ENCODE assay signal across 23 cellular contexts in genomic region chr7:47239034-47239433, GRCh38.
DNase-seq lines count a peak whose midpoint lies in the region; ATAC-seq and TF ChIP-seq lines count a peak whose summit lies in the region.
"Had no signal": no experiment of that assay in that cellular context is flagged by ENCODE, and none has a peak within 500 bp of the region (broad histone marks: within the 10 kb centered on the region; RNA-seq: fewer than 3 reads in every experiment).

No MANE protein-coding gene starts in this region.

- BruUV-seq in mammary epithelial cell (replicated peaks; lab: Mats Ljungman, UMichigan), result no TSS peak

- peak overlapping the region; percentile 60 to 76 for H3K27ac ChIP-seq in breast epithelium
- no peak overlapping the region for H3K27ac ChIP-seq in mammary epithelial cell (ENCODE audit: insufficient read depth, low read depth, low read length)
- H3K27ac ChIP-seq in gastroesophageal sphincter, result peak overlapping the region in 3 of 4 donors; percentile 50 to 60 (median 59)
- H3K27ac ChIP-seq in ovary, result peak overlapping the region in 1 of 2 donors; percentile 70
- H3K27ac ChIP-seq in uterus, result peak overlapping the region; percentile 80 to 81
- H3K27ac ChIP-seq: 22Rv1, C4-2B, HL-60, KMS-11 had no signal

- TF ChIP-seq POLR2A in breast epithelium (IDR thresholded peaks at IDR 0.05), result no peak
- TF ChIP-seq POLR2A in gastroesophageal sphincter (IDR thresholded peaks at IDR 0.05), result no peak
- TF ChIP-seq POLR2A in ovary (IDR thresholded peaks at IDR 0.05), result no peak
- TF ChIP-seq POLR2A in uterus (IDR thresholded peaks at IDR 0.05), result no peak
- no peak for TF ChIP-seq POLR2A in erythroblast (IDR thresholded peaks at IDR 0.05; ENCODE audit: low read length)

- H4K20me1 ChIP-seq in mammary epithelial cell (ENCODE audit: insufficient read depth, low read length), result no peaks in the 10 kb centered on the region

- WGBS in mammary epithelial cell (ENCODE audit: low coverage, missing lambda C conversion rate), result 81% methylated on average over 6 of the region's 7 CpGs
- WGBS in gastroesophageal sphincter (ENCODE audit: low coverage in 1 of 2), 2 donors, result no CpG with 5 or more reads among the region's 7 CpGs
- 76 to 82% (median 82%) methylated on average over 7 of the region's 7 CpGs for WGBS in ovary, 3 donors

- no peak overlapping the region for H3K4me3 ChIP-seq in breast epithelium
- no peak overlapping the region for H3K4me3 ChIP-seq in mammary epithelial cell (replicated peaks in 1 of 3; ENCODE audit: insufficient read depth in 1 of 3, low read depth in 2 of 3, low read length in 3 of 3)
- no peak overlapping the region for H3K4me3 ChIP-seq in gastroesophageal sphincter
- no peak overlapping the region for H3K4me3 ChIP-seq in ovary
- H3K4me3 ChIP-seq in uterus, result no peak overlapping the region
- H3K4me3 ChIP-seq: GM12878 had no signal

- ATAC-seq in gastroesophageal sphincter, result no peak
- ATAC-seq: CD8-positive, alpha-beta T cell; GM12878; HCT116 had no signal

- TF ChIP-seq EP300 in gastroesophageal sphincter (IDR thresholded peaks at IDR 0.05), result no peak
- no peak for TF ChIP-seq EP300 in ovary (IDR thresholded peaks at IDR 0.05)

- H3K36me3 ChIP-seq in breast epithelium (no peaks in the 10 kb centered on the region), mammary epithelial cell (ENCODE audit: insufficient read depth, low read length) (no peaks in the 10 kb centered on the region), gastroesophageal sphincter (no peaks in the 10 kb centered on the region), ovary (no peaks in the 10 kb centered on the region), uterus (no peaks in the 10 kb centered on the region)

- no peaks in the 10 kb centered on the region for H3K79me2 ChIP-seq in mammary epithelial cell (ENCODE audit: insufficient read depth, low read length)

- TF ChIP-seq CTCF in breast epithelium (IDR thresholded peaks at IDR 0.05) (no peak), mammary epithelial cell (conservative IDR thresholded peaks at IDR 0.05 in 1 of 2, IDR thresholded peaks at IDR 0.05 in 1 of 2; ENCODE audit: extremely low read depth in 1 of 2, insufficient read depth in 1 of 2, low read depth in 1 of 2, low read length in 2 of 2) (no peak), gastroesophageal sphincter (IDR thresholded peaks at IDR 0.05) (no peak), ovary (IDR thresholded peaks at IDR 0.05) (no peak), uterus (IDR thresholded peaks at IDR 0.05) (no peak)

- H3K4me2 ChIP-seq in mammary epithelial cell (ENCODE audit: insufficient read depth, low read depth, low read length), result no peak overlapping the region
- H3K4me2 ChIP-seq: KMS-11 had no signal

- no peaks in the 10 kb centered on the region for H3K27me3 ChIP-seq in breast epithelium
- no peaks in the 10 kb centered on the region for H3K27me3 ChIP-seq in mammary epithelial cell (ENCODE audit: insufficient read depth, low read length)
- no peaks in the 10 kb centered on the region for H3K27me3 ChIP-seq in gastroesophageal sphincter
- H3K27me3 ChIP-seq in ovary, result no peaks in the 10 kb centered on the region
- no peaks in the 10 kb centered on the region for H3K27me3 ChIP-seq in uterus

- DNase-seq in breast epithelium (ENCODE audit: low spot score in 2 of 2) (no peak), mammary epithelial cell (no peak), ovary (peak in 3 of 5 donors; percentile 38 to 48 (median 42)), uterus (peak; percentile 46 to 50), superior temporal gyrus (ENCODE audit: extremely low spot score) (no peak), erythroblast (lab: John Stamatoyannopoulos, UW) (no peak)
- DNase-seq in activated CD4-positive, CD25-positive, alpha-beta regulatory T cell (lab: John Stamatoyannopoulos, UW), result no peak
- DNase-seq: Caco-2; CD8-positive, alpha-beta T cell; GDM1; GOT3; MM.1S; NCI-H2029; NCI-H446; NCI-H526; NCI-H82 had no signal

- intact Hi-C loops in breast epithelium (cut with DNase I; ENCODE audit: low total_unique reads) (no loop called here), mammary epithelial cell (cut with micrococcal nuclease) (no loop called here), ovary (cut with DNase I) (no loop called here), uterus (cut with DNase I; ENCODE audit: low total_unique reads) (no loop called here)

- dilution Hi-C loops in mammary epithelial cell (cut with HindIII; ENCODE audit: low sequenced_read_pairs), result no loop called here

- H3K4me1 ChIP-seq in breast epithelium, result no peaks in the 10 kb centered on the region
- no peaks in the 10 kb centered on the region for H3K4me1 ChIP-seq in mammary epithelial cell (ENCODE audit: insufficient read depth, low read length)
- H3K4me1 ChIP-seq in gastroesophageal sphincter, result peaks cover 0 to 9% (median 0%) of the 10 kb centered on the region in 3 donors
- H3K4me1 ChIP-seq in ovary (ENCODE audit: insufficient read depth), result peaks cover 23% of the 10 kb centered on the region
- peaks cover 12 to 25% of the 10 kb centered on the region in 2 donors for H3K4me1 ChIP-seq in uterus
- H3K4me1 ChIP-seq: Caco-2 had no signal

- no peak overlapping the region for H2AFZ ChIP-seq in mammary epithelial cell (ENCODE audit: low read depth, low read length)

- in situ Hi-C loops in mammary epithelial cell (cut with MboI; ENCODE audit: low sequenced_read_pairs in 2 of 2), result no loop called here

- H3K9ac ChIP-seq in mammary epithelial cell (ENCODE audit: insufficient read depth, low read length), result no peak overlapping the region
- H3K9ac ChIP-seq: KMS-11 had no signal

- H3K9me3 ChIP-seq in breast epithelium (no peaks in the 10 kb centered on the region), mammary epithelial cell (replicated peaks; ENCODE audit: insufficient read depth, low read length) (no peaks in the 10 kb centered on the region), gastroesophageal sphincter (no peaks in the 10 kb centered on the region), ovary (no peaks in the 10 kb centered on the region), uterus (no peaks in the 10 kb centered on the region)
- H3K9me3 ChIP-seq: Caco-2 had no signal

- CTCF ChIA-PET in mammary epithelial cell (lab: Charles Lee; ENCODE audit: low non-redundant PET), result no interaction called here

Comparison
In these comparisons a context has a peak if more than half of its experiments do, and no peak if none do; other contexts are left out.
1. DNase-seq: peak in ovary (3 of 5) and uterus (2 of 2); none in breast epithelium (0 of 2), mammary epithelial cell (single experiment), superior temporal gyrus (single experiment), activated CD4-positive, CD25-positive, alpha-beta regulatory T cell (0 of 4) and erythroblast (0 of 2).